Comparison of ENCODE assay signal across 10 cellular contexts in the genomic region with DNA sequence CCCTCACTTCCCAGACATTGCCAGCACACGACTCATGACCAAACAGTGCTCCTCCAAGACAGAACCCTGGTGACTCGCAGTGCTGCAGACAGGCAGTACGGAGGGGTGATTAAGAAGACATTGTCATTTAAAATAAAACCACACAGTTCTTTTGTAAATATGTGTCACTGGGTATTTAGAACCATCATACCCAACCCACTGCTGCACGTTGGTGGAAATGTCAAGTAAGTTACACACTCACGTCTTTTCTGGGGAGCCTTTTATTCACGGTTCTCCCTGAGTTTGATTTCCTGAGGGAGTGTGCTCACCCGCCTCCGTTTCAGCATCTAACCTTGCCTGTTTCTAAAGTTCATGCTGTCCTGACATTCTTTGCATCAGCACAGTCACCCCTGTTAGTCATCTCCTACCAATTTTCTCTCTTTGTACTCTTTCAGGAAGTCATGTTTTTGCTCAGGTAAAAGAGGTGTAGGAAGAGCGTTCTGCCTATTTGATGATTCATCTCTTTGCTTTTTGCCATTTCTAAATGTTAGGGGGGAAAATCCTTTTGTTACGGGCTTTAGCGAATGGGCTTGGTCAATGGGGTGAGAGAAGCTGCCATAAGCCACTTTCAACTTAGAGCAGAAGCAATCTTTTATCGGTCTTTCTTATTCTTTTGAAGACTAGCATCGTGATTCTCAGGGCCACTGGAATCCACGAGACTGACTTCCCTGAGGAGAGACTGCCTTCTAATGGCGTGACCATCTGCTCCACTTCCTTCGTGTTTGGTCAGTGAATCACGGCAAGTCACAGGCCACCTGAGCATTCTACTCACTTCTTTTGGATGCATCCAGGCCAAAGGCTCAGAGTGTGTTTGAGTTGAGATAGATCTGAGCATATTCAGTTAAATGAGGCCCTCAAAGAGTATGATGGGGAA.
A peak's percentile ranks its signal among the peaks of the same experiment; 100 is the strongest.
DNase-seq lines count a peak whose midpoint lies in the region; ATAC-seq, FAIRE-seq and TF ChIP-seq lines count a peak whose summit lies in the region.
"Had no signal": no experiment of that assay in that cellular context is flagged by ENCODE, and none has a peak within 500 bp of the region (broad histone marks: within the 10 kb centered on the region; RNA-seq: fewer than 3 reads in every experiment).

No MANE protein-coding gene starts in this region.

- H3K27me3 ChIP-seq in Caco-2 (replicated peaks; ENCODE audit: control insufficient read depth, insufficient read depth, low read length) (no peaks in the 10 kb centered on the region), astrocyte (ENCODE audit: insufficient read depth, low read length) (no peaks in the 10 kb centered on the region), osteoblast (ENCODE audit: insufficient read depth, low read length) (no peaks in the 10 kb centered on the region), tibial artery (no peaks in the 10 kb centered on the region)
- H3K27me3 ChIP-seq: Peyer's patch had no signal

- H2AFZ ChIP-seq in astrocyte (ENCODE audit: low read depth, low read length) (peak overlapping the region; percentile 36), osteoblast (ENCODE audit: low read length) (peak overlapping the region; percentile 55)

- H3K36me3 ChIP-seq in Caco-2 (ENCODE audit: control insufficient read depth, insufficient read depth, low read length) (no peaks in the 10 kb centered on the region), astrocyte (ENCODE audit: insufficient read depth, low read length) (no peaks in the 10 kb centered on the region), osteoblast (ENCODE audit: insufficient read depth, low read length) (no peaks in the 10 kb centered on the region), tibial artery (no peaks in the 10 kb centered on the region)
- H3K36me3 ChIP-seq: Peyer's patch, thoracic aorta had no signal

- H3K79me2 ChIP-seq in astrocyte (ENCODE audit: insufficient read depth, low read length): no peaks in the 10 kb centered on the region
- no peaks in the 10 kb centered on the region for H3K79me2 ChIP-seq in osteoblast (ENCODE audit: insufficient read depth, low read length)

- H3K9ac ChIP-seq in astrocyte (ENCODE audit: low read length): peak overlapping the region; percentile 80

- FAIRE-seq in astrocyte (lab: Jason Lieb, UNC): no peak

- no peaks in the 10 kb centered on the region for H3K36me3 Mint-ChIP-seq in Caco-2 (ENCODE audit: insufficient read depth, unreplicated experiment)
- H3K36me3 Mint-ChIP-seq in astrocyte (ENCODE audit: low read depth, unreplicated experiment): no peaks in the 10 kb centered on the region

- POLR2A ChIA-PET in Caco-2 (lab: Charles Lee): no interaction called here

- H3K4me1 ChIP-seq in Caco-2 (peaks cover 33% of the 10 kb centered on the region), astrocyte (ENCODE audit: insufficient read depth, low read length) (peaks cover 36% of the 10 kb centered on the region), osteoblast (ENCODE audit: insufficient read depth, low read length) (peaks cover 39% of the 10 kb centered on the region), tibial artery (no peaks in the 10 kb centered on the region)

- no peaks in the 10 kb centered on the region for H3K27me3 Mint-ChIP-seq in Caco-2 (ENCODE audit: insufficient read depth, unreplicated experiment)
- H3K27me3 Mint-ChIP-seq in astrocyte (ENCODE audit: low read depth, unreplicated experiment): no peaks in the 10 kb centered on the region

- H3K27ac ChIP-seq in astrocyte (ENCODE audit: low read depth, low read length) (peak overlapping the region; percentile 96), osteoblast (ENCODE audit: low read depth, low read length) (peak overlapping the region; percentile 97), tibial artery (no peak overlapping the region)
- H3K27ac ChIP-seq: thoracic aorta had no signal

- H3K4me3 Mint-ChIP-seq in Caco-2 (ENCODE audit: unreplicated experiment): peak overlapping the region; percentile 41
- H3K4me3 Mint-ChIP-seq in astrocyte (ENCODE audit: unreplicated experiment): peak overlapping the region; percentile 36

- intact Hi-C loops in Caco-2 (cut with micrococcal nuclease; ENCODE audit: unreplicated experiment) (loop anchor here (1.0 kb wide), 1 partner anchor 12 kb away; no protein-coding TSS in a partner anchor), tibial artery (cut with DNase I; ENCODE audit: low total_unique reads) (no loop called here), left ventricle myocardium superior (cut with micrococcal nuclease) (no loop called here)

- no TSS peak for BruUV-seq in Caco-2 (replicated peaks; lab: Mats Ljungman, UMichigan)

- no peak for ATAC-seq in left ventricle myocardium superior

- CTCF ChIA-PET in Caco-2 (lab: Charles Lee): no interaction called here

- no peaks in the 10 kb centered on the region for H3K9me3 Mint-ChIP-seq in Caco-2 (ENCODE audit: unreplicated experiment)
- H3K9me3 Mint-ChIP-seq in astrocyte (ENCODE audit: unreplicated experiment): no peaks in the 10 kb centered on the region

- peak overlapping the region; percentile 70 for H3K4me2 ChIP-seq in astrocyte (ENCODE audit: low read length)
- peak overlapping the region; percentile 9 for H3K4me2 ChIP-seq in osteoblast (ENCODE audit: insufficient read depth, low read length)

- H4K20me1 ChIP-seq in astrocyte (ENCODE audit: insufficient read depth, low read length): no peaks in the 10 kb centered on the region
- H4K20me1 ChIP-seq in osteoblast (ENCODE audit: insufficient read depth, low read length): no peaks in the 10 kb centered on the region

- H3K9me3 ChIP-seq in Caco-2 (no peaks in the 10 kb centered on the region), astrocyte (ENCODE audit: insufficient read depth, low read depth, low read length) (no peaks in the 10 kb centered on the region), osteoblast (ENCODE audit: low read depth, low read length) (no peaks in the 10 kb centered on the region), tibial artery (no peaks in the 10 kb centered on the region)
- H3K9me3 ChIP-seq: Peyer's patch, thoracic aorta had no signal

- TF ChIP-seq CTCF in Caco-2 (IDR thresholded peaks at IDR 0.05; ENCODE audit: insufficient read depth in 1 of 2, low read depth in 1 of 2, low read length in 1 of 2, severe bottlenecking in 1 of 2, unreplicated experiment in 1 of 2) (no peak), astrocyte (IDR thresholded peaks at IDR 0.05; ENCODE audit: insufficient read depth, low read depth, low read length) (no peak), osteoblast (IDR thresholded peaks at IDR 0.05; ENCODE audit: extremely low read depth, low read depth, low read length) (no peak), tibial artery (IDR thresholded peaks at IDR 0.05) (no peak)

- DNase-seq in Caco-2 (no peak), RKO (ENCODE audit: low spot score) (peak; percentile 19), astrocyte (ENCODE audit: low read depth) (peak; percentile 90), osteoblast (ENCODE audit: insufficient read length, low spot score, missing footprints) (no peak), NCI-H1930 (lab: John Stamatoyannopoulos, UW) (no peak), tibial artery (no peak), NCI-H510A treated with DMSO at 0.1 percent for 48 hours (lab: John Stamatoyannopoulos, UW) (no peak), left ventricle myocardium superior (no peak)
- DNase-seq: Peyer's patch had no signal

- peak overlapping the region; percentile 85 for H3K27ac Mint-ChIP-seq in Caco-2 (ENCODE audit: unreplicated experiment)
- H3K27ac Mint-ChIP-seq in astrocyte (ENCODE audit: unreplicated experiment): peak overlapping the region; percentile 79

- H3K4me1 Mint-ChIP-seq in Caco-2 (ENCODE audit: low read depth, unreplicated experiment) (peaks cover 19% of the 10 kb centered on the region), astrocyte (ENCODE audit: low read depth, unreplicated experiment) (peaks cover 32% of the 10 kb centered on the region)

- H3K4me3 ChIP-seq in Caco-2 (ENCODE audit: low read depth, low read length) (no peak overlapping the region), astrocyte (ENCODE audit: insufficient read depth, low read depth, low read length) (no peak overlapping the region), osteoblast (ENCODE audit: insufficient read depth, low read length) (no peak overlapping the region), tibial artery (no peak overlapping the region)
- H3K4me3 ChIP-seq: Peyer's patch, thoracic aorta had no signal

Comparison
In these comparisons a context has a peak if more than half of its experiments do, and no peak if none do; other contexts are left out.
1. DNase-seq: peak in RKO (single experiment) and astrocyte (single experiment); none in Caco-2 (0 of 2), osteoblast (single experiment), NCI-H1930 (0 of 2), tibial artery (0 of 2), NCI-H510A treated with DMSO at 0.1 percent for 48 hours (single experiment) and left ventricle myocardium superior (single experiment).
2. H3K27ac ChIP-seq: peak in astrocyte (single experiment) and osteoblast (single experiment); none in tibial artery (0 of 2).